20 cellular contexts compared by ENCODE assay signal in the genomic region with DNA sequence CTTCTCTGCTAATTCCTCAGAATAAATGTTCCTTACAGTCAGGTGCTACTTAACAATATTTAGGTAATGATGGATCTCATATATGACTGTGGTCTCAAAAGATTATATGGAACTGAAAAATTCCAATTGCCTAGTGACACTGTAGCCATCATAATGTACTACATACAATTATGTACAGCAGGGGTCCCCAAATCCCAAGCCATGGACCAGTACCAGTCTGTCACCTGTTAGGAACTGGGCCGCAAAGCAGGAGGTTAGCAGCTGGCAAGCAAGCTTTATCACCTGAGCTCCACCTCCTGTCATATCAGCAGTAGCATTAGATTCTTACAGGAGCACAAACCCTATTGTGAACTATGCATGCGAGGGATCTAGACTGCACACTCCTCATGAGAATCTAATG.
"Had no signal": no experiment of that assay in that cellular context is flagged by ENCODE, and none has a peak within 500 bp of the region (broad histone marks: within the 10 kb centered on the region; RNA-seq: fewer than 3 reads in every experiment).

No MANE protein-coding gene starts in this region.

- H2AFZ ChIP-seq: parathyroid adenoma had no signal

- H3K4me1 Mint-ChIP-seq: natural killer cell had no signal

- H3K36me3 ChIP-seq: adrenal gland, neutrophil, sigmoid colon, upper lobe of right lung had no signal

- H3K9me3 Mint-ChIP-seq: activated naive CD4-positive, alpha-beta T cell treated with anti-CD3 and anti-CD28 coated beads, Interleukin-2, amount 50 U/mL, for 72 hours had no signal

- H3K9me3 ChIP-seq: adrenal gland, neutrophil, sigmoid colon, upper lobe of right lung had no signal

- H3K4me1 ChIP-seq: adrenal gland, parathyroid adenoma, sigmoid colon, upper lobe of right lung had no signal

- DNase-seq: activated CD4-positive, alpha-beta T cell treated with anti-CD3 and anti-CD28 coated beads for 1 hour; activated CD8-positive, alpha-beta memory T cell treated with anti-CD3 and anti-CD28 coated beads for 24 hours; activated CD8-positive, alpha-beta memory T cell treated with anti-CD3 and anti-CD28 coated beads, Interleukin-2, amount 50 U/mL, for 48 hours; activated gamma-delta T cell; adrenal gland; foreskin fibroblast; mesendoderm; natural killer cell; sigmoid colon; stimulated activated CD4-positive, alpha-beta T cell treated with anti-CD3 and anti-CD28 coated beads, Interleukin-4, amount 100 ng/mL, for 4 hours; stimulated activated naive CD4-positive, alpha-beta T cell; T-helper 2 cell; upper lobe of right lung had no signal

- H3K4me3 Mint-ChIP-seq: dendritic cell treated with granulocyte-macrophage colony-stimulating factor and Interleukin-4, amounts not matched to agents 40 ng/mL and 50 ng/mL, for 4 days; natural killer cell had no signal

- H3K9ac ChIP-seq: parathyroid adenoma had no signal

- H3K4me3 ChIP-seq: adrenal gland, sigmoid colon, upper lobe of right lung had no signal

- H3K27ac Mint-ChIP-seq: activated naive CD4-positive, alpha-beta T cell treated with anti-CD3 and anti-CD28 coated beads, Interleukin-2, amount 50 U/mL, for 72 hours; dendritic cell treated with granulocyte-macrophage colony-stimulating factor and Interleukin-4, amounts not matched to agents 40 ng/mL and 50 ng/mL, for 4 days; natural killer cell had no signal

- H3K79me2 ChIP-seq: parathyroid adenoma had no signal

- H3K27me3 ChIP-seq: adrenal gland, neutrophil, sigmoid colon, upper lobe of right lung had no signal

- H3K27me3 Mint-ChIP-seq: dendritic cell treated with granulocyte-macrophage colony-stimulating factor and Interleukin-4, amounts not matched to agents 40 ng/mL and 50 ng/mL, for 4 days had no signal

- ATAC-seq: activated naive CD4-positive, alpha-beta T cell treated with anti-CD3 and anti-CD28 coated beads, Interleukin-2, amount 50 U/mL, for 72 hours; natural killer cell; upper lobe of right lung had no signal

- FAIRE-seq: bronchial epithelial cell had no signal

- H3K36me3 Mint-ChIP-seq: activated naive CD4-positive, alpha-beta T cell treated with anti-CD3 and anti-CD28 coated beads, Interleukin-2, amount 50 U/mL, for 72 hours; natural killer cell had no signal

- H3K27ac ChIP-seq: adrenal gland, epithelial cell of prostate, neutrophil, parathyroid adenoma, sigmoid colon, upper lobe of right lung, VCaP had no signal
